24 cellular contexts compared by ENCODE assay signal in genomic region chr2:10948165-10948564, GRCh38. TPM values are rescaled to one million over a fixed set of nuclear protein-coding genes. Genes with fewer than 3 reads are reported as not detected.
DNase-seq lines count a peak whose midpoint lies in the region; ATAC-seq and TF ChIP-seq lines count a peak whose summit lies in the region.
"Had no signal": no experiment of that assay in that cellular context is flagged by ENCODE, and none has a peak within 500 bp of the region (broad histone marks: within the 10 kb centered on the region; RNA-seq: fewer than 3 reads in every experiment).

No MANE protein-coding gene starts in this region.

- H3K14ac ChIP-seq in IMR-90 (replicated peaks; ENCODE audit: low read depth, low read length): no peak overlapping the region

- dilution Hi-C loops in IMR-90 (cut with HindIII; ENCODE audit: low sequenced_read_pairs, unreplicated experiment): no loop called here

- H3K23ac ChIP-seq in IMR-90 (ENCODE audit: low read depth, low read length): no peak overlapping the region

- H3K9me3 Mint-ChIP-seq in glutamatergic neuron (ENCODE audit: unreplicated experiment): peaks cover 12% of the 10 kb centered on the region

- TF ChIP-seq CTCF in IMR-90 (conservative IDR thresholded peaks at IDR 0.05; ENCODE audit: low read depth, low read length): no peak
- no peak for TF ChIP-seq CTCF in glutamatergic neuron (IDR thresholded peaks at IDR 0.05; ENCODE audit: partially characterized antibody, unreplicated experiment)

- peak overlapping the region; percentile 11 for H3K4me3 Mint-ChIP-seq in glutamatergic neuron (ENCODE audit: unreplicated experiment)
- H3K4me3 Mint-ChIP-seq: CD4-positive, CD25-positive, alpha-beta regulatory T cell; CD8-positive, alpha-beta memory T cell had no signal

- H3K4me2 ChIP-seq in BLaER1 (peak overlapping the region; percentile 66; the same call in 1 of the 2 replicates), IMR-90 (ENCODE audit: low read depth, low read length) (no peak overlapping the region)
- H3K4me2 ChIP-seq: A549 had no signal

- no peak overlapping the region for H3K9ac ChIP-seq in BLaER1
- H3K9ac ChIP-seq in IMR-90 (ENCODE audit: low read depth, low read length): no peak overlapping the region
- H3K9ac ChIP-seq: GM23248 had no signal

- no peaks in the 10 kb centered on the region for H3K79me1 ChIP-seq in IMR-90 (ENCODE audit: low read depth in 1 of 2, low read length in 2 of 2)

- H2AK9ac ChIP-seq in IMR-90 (replicated peaks; ENCODE audit: low read depth, low read length, poor library complexity): no peak overlapping the region

- no peaks in the 10 kb centered on the region for H3K36me3 ChIP-seq in BLaER1
- no peaks in the 10 kb centered on the region for H3K36me3 ChIP-seq in IMR-90 (ENCODE audit: control insufficient read depth, insufficient read depth, low read length)
- H3K36me3 ChIP-seq: BE2C had no signal

- DNase-seq in IMR-90 (no peak), glutamatergic neuron (no peak), posterior vena cava (ENCODE audit: low spot score) (peak; percentile 53), amniotic stem cell (lab: John Stamatoyannopoulos, UW) (no peak), middle frontal gyrus (ENCODE audit: extremely low spot score, low spot score) (no peak)
- no peak for DNase-seq in stimulated activated CD4-positive, alpha-beta T cell treated with anti-CD3 and anti-CD28 coated beads, Interleukin-15, amount 100 ng/mL, for 24 hours
- DNase-seq: 8988T; ACHN; AML-193; BE2C; CD4-positive, CD25-positive, alpha-beta regulatory T cell; CD8-positive, alpha-beta memory T cell; DMS 273 treated with DMSO at 0.1 percent for 48 hours; DMS79; EL; GDM1; GM23248; H7; HCEC 1CT had no signal

- H2BK15ac ChIP-seq in IMR-90 (ENCODE audit: low read depth, low read length): no peak overlapping the region

- H3K4me1 ChIP-seq in BLaER1 (peaks cover 35% of the 10 kb centered on the region), IMR-90 (ENCODE audit: control insufficient read depth, insufficient read depth, low read length) (peaks cover 5% of the 10 kb centered on the region)
- H3K4me1 ChIP-seq: BE2C had no signal

- no peak overlapping the region for H2BK20ac ChIP-seq in IMR-90 (ENCODE audit: low read depth, low read length)

- H3K9me3 ChIP-seq in BLaER1 (peaks cover 20% of the 10 kb centered on the region), IMR-90 (ENCODE audit: control insufficient read depth, insufficient read depth, low read length) (no peaks in the 10 kb centered on the region)
- H3K9me3 ChIP-seq: BE2C had no signal

- TF ChIP-seq POLR2A in IMR-90 (IDR thresholded peaks at IDR 0.05; ENCODE audit: low read depth, low read length): no peak

- H2AFZ ChIP-seq in IMR-90 (replicated peaks; ENCODE audit: low read length, poor library complexity): no peak overlapping the region
- H2AFZ ChIP-seq: GM23248 had no signal

- H3K27ac ChIP-seq in BLaER1: no peak overlapping the region
- H3K27ac ChIP-seq in IMR-90 (ENCODE audit: insufficient read depth, low read length): no peak overlapping the region
- H3K27ac ChIP-seq: A549, C4-2B, GM23248 had no signal

- H3K4me1 Mint-ChIP-seq in glutamatergic neuron (ENCODE audit: low read depth, unreplicated experiment): peaks cover 25% of the 10 kb centered on the region

- H3K18ac ChIP-seq in IMR-90 (ENCODE audit: low read depth, low read length): no peak overlapping the region

- H2BK120ac ChIP-seq in IMR-90 (ENCODE audit: low read depth, low read length): no peak overlapping the region

- intact Hi-C loops in IMR-90 (cut with micrococcal nuclease): no loop called here
- intact Hi-C loops in posterior vena cava (cut with DNase I): no loop called here

- no peak overlapping the region for H4K8ac ChIP-seq in IMR-90 (ENCODE audit: low read depth in 2 of 2, low read length in 2 of 2)

- H4K20me1 ChIP-seq in BLaER1 (no peaks in the 10 kb centered on the region), IMR-90 (ENCODE audit: insufficient read depth, low read length) (no peaks in the 10 kb centered on the region)

- ATAC-seq in IMR-90 (ENCODE audit: low read depth) (no peak), HG02759 (IDR thresholded peaks at IDR 0.05; ENCODE audit: unreplicated experiment) (no peak)
- ATAC-seq: A549, GM12878 had no signal

- H3K4me3 ChIP-seq in BLaER1 (no peak overlapping the region), IMR-90 (ENCODE audit: insufficient read depth, low read depth, low read length) (no peak overlapping the region)
- H3K4me3 ChIP-seq: A549, GM12878, GM23248 had no signal

- peaks cover 19% of the 10 kb centered on the region for H3K36me3 Mint-ChIP-seq in glutamatergic neuron (ENCODE audit: unreplicated experiment)
- H3K36me3 Mint-ChIP-seq: CD4-positive, CD25-positive, alpha-beta regulatory T cell; CD8-positive, alpha-beta memory T cell had no signal

- BruUV-seq in IMR-90 (replicated peaks; lab: Mats Ljungman, UMichigan): no TSS peak

- H4K5ac ChIP-seq in IMR-90 (ENCODE audit: low read depth, low read length): no peak overlapping the region

- in situ Hi-C loops in IMR-90 (cut with MboI; ENCODE audit: low sequenced_read_pairs): no loop called here

- H3K56ac ChIP-seq in IMR-90 (ENCODE audit: extremely low read depth, insufficient read depth, low read length): no peak overlapping the region

- POLR2A ChIA-PET in IMR-90 (lab: Charles Lee; ENCODE audit: unreplicated experiment): interaction anchor here (0.6 kb wide), 1 partner anchor 229 kb away, joined by 4 read pairs; no protein-coding TSS in a partner anchor

- WGBS in IMR-90 (ENCODE audit: extremely low coverage in 2 of 2, insufficient read length in 1 of 2), 2 experiments: no CpG with 5 or more reads among the region's 8 CpGs

- CTCF ChIA-PET in IMR-90 (lab: Yijun Ruan, JAX): no interaction called here

- H2BK5ac ChIP-seq in IMR-90 (ENCODE audit: low read depth, low read length, poor library complexity, severe bottlenecking): no peak overlapping the region

- H4K91ac ChIP-seq in IMR-90 (ENCODE audit: insufficient read depth, low read depth, low read length): no peak overlapping the region

- no peak overlapping the region for H3K4ac ChIP-seq in IMR-90 (ENCODE audit: low read depth, low read length)

- H3K27ac Mint-ChIP-seq in glutamatergic neuron (ENCODE audit: unreplicated experiment): no peak overlapping the region
- H3K27ac Mint-ChIP-seq: CD4-positive, CD25-positive, alpha-beta regulatory T cell had no signal

- H3K27me3 Mint-ChIP-seq in glutamatergic neuron (ENCODE audit: unreplicated experiment): peaks cover 11% of the 10 kb centered on the region

- no peaks in the 10 kb centered on the region for H3K27me3 ChIP-seq in BLaER1
- no peaks in the 10 kb centered on the region for H3K27me3 ChIP-seq in IMR-90 (ENCODE audit: control insufficient read depth, insufficient read depth, low read length)
- H3K27me3 ChIP-seq: BE2C had no signal

- H3K9me1 ChIP-seq in IMR-90 (ENCODE audit: insufficient read depth, low read length): 0 out of 2 replicates have a peak, but pooled peaks cover 4% of the 10 kb centered on the region

- H2AK5ac ChIP-seq in IMR-90 (ENCODE audit: low read depth, low read length): peak overlapping the region; percentile 1; the same call in 1 of the 2 replicates

- TF ChIP-seq RAD21 in IMR-90 (IDR thresholded peaks at IDR 0.05; ENCODE audit: low read length): no peak

TF ChIP-seq in IMR-90, 13 proteins besides CTCF, POLR2A, EP300 and RAD21:
- TF ChIP-seq SMC3 (IDR thresholded peaks at IDR 0.05; ENCODE audit: low read depth, low read length): no peak
- TF ChIP-seq RFX5 (IDR thresholded peaks at IDR 0.05; ENCODE audit: low read depth, low read length): no peak
- TF ChIP-seq CHD1 (IDR thresholded peaks at IDR 0.05; ENCODE audit: low read depth, low read length): no peak
- no peak for TF ChIP-seq BHLHE40 (IDR thresholded peaks at IDR 0.05; ENCODE audit: low read depth, low read length)
- TF ChIP-seq RCOR1 (IDR thresholded peaks at IDR 0.05; ENCODE audit: insufficient replicate concordance, low read length): no peak
- TF ChIP-seq CEBPB (IDR thresholded peaks at IDR 0.05; ENCODE audit: low read depth, low read length): no peak
- no peak for TF ChIP-seq ELK1 (IDR thresholded peaks at IDR 0.05; ENCODE audit: borderline replicate concordance, low read depth, low read length)
- no peak for TF ChIP-seq MXI1 (IDR thresholded peaks at IDR 0.05; ENCODE audit: borderline replicate concordance, low read depth, low read length)
- no peak for TF ChIP-seq MAFK (IDR thresholded peaks at IDR 0.05; ENCODE audit: low read depth, low read length)

RNA-seq across cellular contexts. Expression of gene KCNF1, which starts 36.4 kb away (rescaled TPM):
- 0.54 and 0.56 TPM in 2 replicates for total RNA-seq in IMR-90 (2012; rRNA removed)
- 1.4 TPM in 2 replicates for polyA plus RNA-seq in IMR-90 (2012; rRNA removed)
- 0.61 and 2.1 TPM in 2 replicates for polyA plus RNA-seq in IMR-90 (2012; cell fraction: cytosol; rRNA removed)
- polyA plus RNA-seq in IMR-90 (2012; cell fraction: nucleus; rRNA removed; ENCODE audit: low replicate concordance): 0.88 and 2.2 TPM in 2 replicates
- 7.7 TPM for total RNA-seq in glutamatergic neuron (ENCODE audit: unreplicated experiment)
- total RNA-seq in posterior vena cava: under 1 TPM; 0.19 to 0.29 TPM
- total RNA-seq: CD4-positive, CD25-positive, alpha-beta regulatory T cell; CD8-positive, alpha-beta memory T cell; GM12878 had no signal
- polyA plus RNA-seq: CD4-positive, CD25-positive, alpha-beta regulatory T cell; CD8-positive, alpha-beta memory T cell; GM12878 had no signal
